8 cellular contexts compared by ENCODE assay signal in the genomic region with DNA sequence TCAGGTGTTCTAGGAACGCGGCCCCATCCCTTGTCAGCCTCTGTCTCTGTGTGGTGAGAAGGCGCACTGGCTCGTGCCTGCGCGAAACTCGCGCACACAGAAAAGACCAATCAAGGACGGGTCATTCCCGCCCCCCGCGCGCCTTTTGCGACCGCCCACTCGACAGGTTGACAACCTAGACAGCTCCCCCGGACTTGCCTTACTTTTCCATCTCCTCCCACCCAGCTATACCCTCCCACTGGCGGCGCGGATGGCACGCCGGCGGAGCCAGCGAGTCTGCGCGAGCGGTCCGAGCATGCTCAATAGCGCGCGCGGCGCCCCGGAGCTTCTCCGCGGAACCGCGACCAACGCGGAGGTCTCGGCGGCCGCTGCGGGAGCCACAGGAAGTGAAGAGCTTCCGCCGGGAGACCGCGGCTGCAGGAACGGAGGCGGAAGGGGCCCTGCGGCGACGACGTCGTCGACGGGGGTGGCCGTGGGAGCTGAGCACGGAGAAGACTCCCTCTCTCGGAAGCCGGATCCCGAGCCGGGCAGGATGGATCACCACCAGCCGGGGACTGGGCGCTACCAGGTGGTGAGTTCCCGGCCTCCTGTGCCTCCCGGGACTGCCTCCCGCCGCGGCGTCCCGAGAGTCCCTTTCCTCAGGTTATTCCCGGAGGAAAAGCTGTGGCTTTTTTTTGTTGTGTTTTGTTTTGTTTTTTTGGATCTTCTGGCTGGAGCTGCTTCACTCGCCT. TPM values are rescaled to one million over a fixed set of nuclear protein-coding genes. Genes with fewer than 3 reads are reported as not detected.
DNase-seq lines count a peak whose midpoint lies in the region; ATAC-seq, FAIRE-seq and TF ChIP-seq lines count a peak whose summit lies in the region.

A gene with protein sequence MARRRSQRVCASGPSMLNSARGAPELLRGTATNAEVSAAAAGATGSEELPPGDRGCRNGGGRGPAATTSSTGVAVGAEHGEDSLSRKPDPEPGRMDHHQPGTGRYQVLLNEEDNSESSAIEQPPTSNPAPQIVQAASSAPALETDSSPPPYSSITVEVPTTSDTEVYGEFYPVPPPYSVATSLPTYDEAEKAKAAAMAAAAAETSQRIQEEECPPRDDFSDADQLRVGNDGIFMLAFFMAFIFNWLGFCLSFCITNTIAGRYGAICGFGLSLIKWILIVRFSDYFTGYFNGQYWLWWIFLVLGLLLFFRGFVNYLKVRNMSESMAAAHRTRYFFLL (plus strand): TSS at position 202 of the 731 bp plus-strand sequence. CDS start 49 bp downstream, at position 251.

- peak within 1 kb of the TSS; percentile 96 for H3K27ac ChIP-seq in keratinocyte (ENCODE audit: control insufficient read depth, insufficient read depth, low read length)

- no peaks in the 10 kb centered on the region for H4K20me1 ChIP-seq in keratinocyte (ENCODE audit: control insufficient read depth, extremely low read depth, insufficient read depth, low read length)

- peak; percentile 85 for TF ChIP-seq POLR2A in GM18951 (IDR thresholded peaks at IDR 0.05; ENCODE audit: extremely low read depth, insufficient read depth, insufficient read length)

- H3K9me1 ChIP-seq in keratinocyte (ENCODE audit: control insufficient read depth, extremely low read depth, insufficient read depth, low read length), result no peaks in the 10 kb centered on the region

- in situ Hi-C loops in GM18951 (cut with MboI; ENCODE audit: low sequenced_read_pairs, unreplicated experiment), result no loop called here

- H3K79me2 ChIP-seq in keratinocyte (ENCODE audit: control insufficient read depth, insufficient read depth, low read length), result peaks cover 44% of the 10 kb centered on the region

- peak within 1 kb of the TSS; percentile 91 for H3K4me3 ChIP-seq in AG04449 (ENCODE audit: low read depth, low read length)
- H3K4me3 ChIP-seq in keratinocyte (ENCODE audit: control insufficient read depth in 2 of 3, extremely low read depth in 1 of 3, insufficient read depth in 2 of 3, low read depth in 1 of 3, low read length in 3 of 3), result peak within 1 kb of the TSS; percentile 89 to 95 (median 89)

- H3K36me3 ChIP-seq in keratinocyte (ENCODE audit: control insufficient read depth in 2 of 2, extremely low read depth in 1 of 2, insufficient read depth in 2 of 2, low read length in 2 of 2), result peaks cover 0 to 1% of the 10 kb centered on the region in 2 experiments

- H3K27me3 ChIP-seq in keratinocyte (ENCODE audit: control insufficient read depth, extremely low read depth, insufficient read depth, low read length), result no peaks in the 10 kb centered on the region

- FAIRE-seq in keratinocyte (lab: Jason Lieb, UNC), result peak; percentile 71

- ATAC-seq in HG03175 (IDR thresholded peaks at IDR 0.05; ENCODE audit: unreplicated experiment), result peak; percentile 82

- DNase-seq in AG04449 (ENCODE audit: low read depth, low spot score), result no peak
- peak; percentile 91 for DNase-seq in NCI-H345 (lab: John Stamatoyannopoulos, UW)
- peak; percentile 87 for DNase-seq in activated CD4-positive, CD25-positive, alpha-beta regulatory T cell treated with anti-CD3 and anti-CD28 coated beads, Interleukin-2, amount 50 U/mL, for 72 hours
- DNase-seq in cerebellar cortex (ENCODE audit: low spot score), result peak; percentile 75
- DNase-seq in keratinocyte (ENCODE audit: low read depth, low spot score), result no peak
- peak; percentile 68 to 86 for DNase-seq in stimulated activated CD4-positive, alpha-beta T cell treated with anti-CD3 and anti-CD28 coated beads, Interleukin-15, amount 100 ng/mL, for 1 hour (ENCODE audit: low read depth in 1 of 2, low spot score in 1 of 2)

- no peaks in the 10 kb centered on the region for H3K9me3 ChIP-seq in keratinocyte (ENCODE audit: control insufficient read depth, low read depth, low read length)

- H3K9ac ChIP-seq in keratinocyte (ENCODE audit: control insufficient read depth, extremely low read depth, insufficient read depth, low read length), result peak within 1 kb of the TSS; percentile 98

- no peak for TF ChIP-seq CTCF in AG04449 (IDR thresholded peaks at IDR 0.05; ENCODE audit: insufficient read depth, low read length, missing control alignments)
- TF ChIP-seq CTCF in keratinocyte (optimal IDR thresholded peaks at IDR 0.05 in 1 of 3, IDR thresholded peaks at IDR 0.05 in 1 of 3, conservative IDR thresholded peaks at IDR 0.05 in 1 of 3; ENCODE audit: extremely low read depth in 1 of 3, insufficient read depth in 2 of 3, low read length in 3 of 3), result peak in 1 of 3 experiments; percentile 10

- H3K4me2 ChIP-seq in keratinocyte (ENCODE audit: control insufficient read depth, extremely low read depth, insufficient read depth, low read depth, low read length), result peak within 1 kb of the TSS; percentile 81

- CTCF ChIA-PET in AG04449 (lab: Yijun Ruan, JAX), result interaction anchor here (1.0 to 1.6 kb wide), 3 partner anchors 39 to 61 kb away, joined by 3 to 5 read pairs (median 3); no protein-coding TSS in a partner anchor

- H3K4me1 ChIP-seq in keratinocyte (ENCODE audit: control insufficient read depth, extremely low read depth, insufficient read depth, low read length), result peaks cover 36% of the 10 kb centered on the region

- POLR2A ChIA-PET in AG04449 (lab: Yijun Ruan, JAX), result interaction anchor here (1.0 to 1.1 kb wide), 2 partner anchors 9 to 10 kb away, joined by 4 to 7 read pairs; no protein-coding TSS in a partner anchor

- dilution Hi-C loops in keratinocyte (cut with MboI; ENCODE audit: extremely low pct_ligation_motif_present, low sequenced_read_pairs), result no loop called here

- peak within 1 kb of the TSS; percentile 50 for H2AFZ ChIP-seq in keratinocyte (ENCODE audit: control insufficient read depth, low read length)

RNA-seq across cellular contexts. Expression of the gene that starts here (rescaled TPM):
- polyA plus RNA-seq in keratinocyte, result 119 to 244 TPM (median 209 TPM) in 3 replicates
- polyA plus RNA-seq in keratinocyte (2011; ENCODE audit: low read depth), result 126 TPM
- polyA plus RNA-seq in keratinocyte (2011; cell fraction: cytosol; rRNA removed), result 83.4 and 168 TPM in 2 replicates
- polyA plus RNA-seq in keratinocyte (2011; cell fraction: nucleus; rRNA removed), result 141 and 143 TPM in 2 replicates
- 109 and 156 TPM in 2 replicates for polyA plus RNA-seq in keratinocyte (2012; ENCODE audit: low replicate concordance)
- polyA minus RNA-seq in keratinocyte, result 113 to 127 TPM (median 125 TPM) in 3 replicates
- 103 TPM for polyA minus RNA-seq in keratinocyte (2011; cell fraction: cytosol; rRNA and poly(A)+ RNA removed)
- 127 and 253 TPM in 2 replicates for polyA minus RNA-seq in keratinocyte (2011; cell fraction: nucleus; rRNA and poly(A)+ RNA removed)

Comparison
In these comparisons a context has a peak if more than half of its experiments do, and no peak if none do; other contexts are left out.
1. DNase-seq: peak in NCI-H345 (single experiment), activated CD4-positive, CD25-positive, alpha-beta regulatory T cell treated with anti-CD3 and anti-CD28 coated beads, Interleukin-2, amount 50 U/mL, for 72 hours (single experiment), cerebellar cortex (single experiment) and stimulated activated CD4-positive, alpha-beta T cell treated with anti-CD3 and anti-CD28 coated beads, Interleukin-15, amount 100 ng/mL, for 1 hour (2 of 2); none in AG04449 (single experiment) and keratinocyte (single experiment).